7 cellular contexts compared by ENCODE assay signal in the genomic region with DNA sequence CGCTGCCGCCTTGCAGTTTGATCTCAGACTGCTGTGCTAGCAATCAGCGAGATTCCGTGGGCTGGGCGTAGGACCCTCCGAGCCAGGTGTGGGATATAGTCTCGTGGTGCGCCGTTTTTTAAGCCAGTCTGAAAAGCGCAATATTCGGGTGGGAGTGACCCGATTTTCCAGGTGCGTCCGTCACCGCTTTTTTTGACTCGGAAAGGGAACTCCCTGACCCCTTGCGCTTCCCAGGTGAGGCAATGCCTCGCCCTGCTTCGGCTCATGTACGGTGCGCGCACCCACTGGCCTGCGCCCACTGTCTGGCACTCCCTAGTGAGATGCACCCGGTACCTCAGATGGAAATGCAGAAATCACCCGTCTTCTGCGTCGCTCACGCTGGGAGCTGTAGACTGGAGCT.
DNase-seq lines count a peak whose midpoint lies in the region; ATAC-seq and TF ChIP-seq lines count a peak whose summit lies in the region.
"Not testable (repeated sequence)": the region's sequence is repeated elsewhere in the genome, so short reads cannot be mapped to it uniquely, and the experiment has no call there.

No MANE protein-coding gene starts in this region.

- H3K27me3 Mint-ChIP-seq in chondrocyte (ENCODE audit: low read depth) = not testable (repeated sequence)

- H3K27me3 ChIP-seq in RWPE2 (ENCODE audit: insufficient read depth, poor library complexity, severe bottlenecking); left ventricle myocardium inferior (ENCODE audit: low read depth): not testable (repeated sequence)

- WGBS in mesodermal cell (ENCODE audit: insufficient coverage in 2 of 2), 2 experiments = 64 to 67% methylated on average over 17 to 19 of the region's 28 CpGs

- peak overlapping the region; percentile 67 for H3K4me3 Mint-ChIP-seq in chondrocyte (ENCODE audit: unreplicated experiment)

- H3K4me1 ChIP-seq in RWPE2 (ENCODE audit: insufficient read depth, poor library complexity, severe bottlenecking); left ventricle myocardium inferior; mesodermal cell (ENCODE audit: control insufficient read depth, insufficient read depth, low read length, poor library complexity, severe bottlenecking): not testable (repeated sequence)

- intact Hi-C loops in left ventricle myocardium inferior (cut with micrococcal nuclease) = not testable (repeated sequence)

- H3K4me1 Mint-ChIP-seq in chondrocyte (ENCODE audit: low read depth) = not testable (repeated sequence)

- H3K9me3 ChIP-seq in RWPE2 (ENCODE audit: severe bottlenecking); mesodermal cell (ENCODE audit: control insufficient read depth, low read length): not testable (repeated sequence)
- H3K9me3 ChIP-seq in left ventricle myocardium inferior (replicated peaks) = peaks cover 12% of the 10 kb centered on the region

- DNase-seq in ELF-1 (ENCODE audit: low read depth, low spot score) (peak; percentile 44), NCI-H1105 treated with DMSO at 0.1 percent for 48 hours (lab: John Stamatoyannopoulos, UW) (peak; percentile 34), retina (peak; percentile 9)
- not testable (repeated sequence) for DNase-seq in RWPE2 (ENCODE audit: low spot score); chondrocyte (ENCODE audit: low spot score); left ventricle myocardium inferior

- H3K4me3 ChIP-seq in RWPE2 (ENCODE audit: severe bottlenecking) = peak overlapping the region; percentile 37
- H3K4me3 ChIP-seq in left ventricle myocardium inferior = peak overlapping the region; percentile 46
- peak overlapping the region; percentile 24 for H3K4me3 ChIP-seq in mesodermal cell (ENCODE audit: extremely low read depth, insufficient read depth, low read length, poor library complexity, severe bottlenecking)

- H3K36me3 Mint-ChIP-seq in chondrocyte (ENCODE audit: low read depth) = not testable (repeated sequence)

- H3K27ac Mint-ChIP-seq in chondrocyte (ENCODE audit: unreplicated experiment) = not testable (repeated sequence)

- H3K9me3 Mint-ChIP-seq in chondrocyte (ENCODE audit: low read depth) = not testable (repeated sequence)

- H3K36me3 ChIP-seq in RWPE2 (ENCODE audit: low read depth); left ventricle myocardium inferior; mesodermal cell (ENCODE audit: control insufficient read depth, insufficient read depth, low read length): not testable (repeated sequence)

- not testable (repeated sequence) for ATAC-seq in RWPE2 (ENCODE audit: low read depth)

- TF ChIP-seq CTCF in RWPE2 (IDR thresholded peaks at IDR 0.05; ENCODE audit: poor library complexity, severe bottlenecking); chondrocyte (IDR thresholded peaks at IDR 0.05); left ventricle myocardium inferior (IDR thresholded peaks at IDR 0.05; ENCODE audit: borderline replicate concordance): not testable (repeated sequence)

- H3K27ac ChIP-seq in RWPE2 (ENCODE audit: poor library complexity, severe bottlenecking) = peak overlapping the region; percentile 41
- H3K27ac ChIP-seq in left ventricle myocardium inferior (replicated peaks); mesodermal cell (ENCODE audit: low read depth, low read length, severe bottlenecking): not testable (repeated sequence)
